11 cellular contexts compared by ENCODE assay signal in genomic region chr3:122468896-122469533, GRCh38. TPM values are rescaled to one million over a fixed set of nuclear protein-coding genes. Genes with fewer than 3 reads are reported as not detected.
DNase-seq lines count a peak whose midpoint lies in the region; ATAC-seq and TF ChIP-seq lines count a peak whose summit lies in the region.
"Had no signal": no experiment of that assay in that cellular context is flagged by ENCODE, and none has a peak within 500 bp of the region (broad histone marks: within the 10 kb centered on the region; RNA-seq: fewer than 3 reads in every experiment).

No MANE protein-coding gene starts in this region.

- peaks cover 37% of the 10 kb centered on the region for H3K36me3 ChIP-seq in SK-N-MC (ENCODE audit: insufficient read depth, low read length)

- in situ Hi-C loops in G401 (cut with HindIII; ENCODE audit: low sequenced_read_pairs) = no loop called here

- no peaks in the 10 kb centered on the region for H3K9me3 ChIP-seq in SK-N-MC (ENCODE audit: low read depth, low read length)

- H3K36me3 Mint-ChIP-seq in neural crest cell (ENCODE audit: low read depth) = peaks cover 8% of the 10 kb centered on the region

- ATAC-seq in GM18907 (IDR thresholded peaks at IDR 0.05; ENCODE audit: unreplicated experiment) = peak; percentile 70
- ATAC-seq in HG02588 (IDR thresholded peaks at IDR 0.05; ENCODE audit: unreplicated experiment) = peak; percentile 61

- peaks cover under 1% of the 10 kb centered on the region for H3K9me3 Mint-ChIP-seq in neural crest cell
- H3K9me3 Mint-ChIP-seq: stimulated activated naive CD8-positive, alpha-beta T cell treated with anti-CD3 and anti-CD28 coated beads, Interleukin-15, Interleukin-2, amounts not matched to agents 100 ng/mL and 50 ng/mL, for 24 hours had no signal

- no peaks in the 10 kb centered on the region for H3K27me3 Mint-ChIP-seq in neural crest cell (ENCODE audit: low read depth)
- H3K27me3 Mint-ChIP-seq: stimulated activated naive CD8-positive, alpha-beta T cell treated with anti-CD3 and anti-CD28 coated beads, Interleukin-15, Interleukin-2, amounts not matched to agents 100 ng/mL and 50 ng/mL, for 24 hours had no signal

- no peak overlapping the region for H3K4me3 ChIP-seq in SK-N-MC

- TF ChIP-seq CTCF in neural crest cell (conservative IDR thresholded peaks at IDR 0.05) = no peak

- no peak overlapping the region for H3K4me3 Mint-ChIP-seq in neural crest cell
- H3K4me3 Mint-ChIP-seq: stimulated activated naive CD8-positive, alpha-beta T cell treated with anti-CD3 and anti-CD28 coated beads, Interleukin-15, Interleukin-2, amounts not matched to agents 100 ng/mL and 50 ng/mL, for 24 hours had no signal

- H3K4me1 Mint-ChIP-seq in neural crest cell = peaks cover 23% of the 10 kb centered on the region

- DNase-seq in SK-N-MC (ENCODE audit: low read depth, low spot score) (no peak), neural crest cell (ENCODE audit: low read depth, low spot score) (no peak), G401 (ENCODE audit: low spot score) (no peak), NCI-H146 (lab: John Stamatoyannopoulos, UW) (no peak), putamen (ENCODE audit: low spot score) (no peak), foreskin melanocyte (no peak)
- DNase-seq: anterior cingulate cortex, NCI-H69 had no signal

- no peak overlapping the region for H3K9ac ChIP-seq in SK-N-MC (ENCODE audit: insufficient read length)

- H3K27ac Mint-ChIP-seq in neural crest cell (ENCODE audit: unreplicated experiment) = peak overlapping the region; percentile 81

- peak overlapping the region; percentile 12; the same call in 1 of the 2 replicates for H3K27ac ChIP-seq in SK-N-MC

RNA-seq across cellular contexts. Expression of gene KPNA1, which starts 45.7 kb away (rescaled TPM):
- total RNA-seq in neural crest cell = 86.5 and 86.8 TPM in 2 replicates
- 30.8 and 58.9 TPM in 2 replicates for total RNA-seq in G401 (2014; rRNA removed; shearing (Covaris generic))

RNA-seq across cellular contexts. Expression of gene WDR5B, which starts 53.2 kb away (rescaled TPM):
- total RNA-seq in neural crest cell = 6.8 and 7.3 TPM in 2 replicates
- 1.5 and 3.5 TPM in 2 replicates for total RNA-seq in G401 (2014; rRNA removed; shearing (Covaris generic))
